In the genomic region with DNA sequence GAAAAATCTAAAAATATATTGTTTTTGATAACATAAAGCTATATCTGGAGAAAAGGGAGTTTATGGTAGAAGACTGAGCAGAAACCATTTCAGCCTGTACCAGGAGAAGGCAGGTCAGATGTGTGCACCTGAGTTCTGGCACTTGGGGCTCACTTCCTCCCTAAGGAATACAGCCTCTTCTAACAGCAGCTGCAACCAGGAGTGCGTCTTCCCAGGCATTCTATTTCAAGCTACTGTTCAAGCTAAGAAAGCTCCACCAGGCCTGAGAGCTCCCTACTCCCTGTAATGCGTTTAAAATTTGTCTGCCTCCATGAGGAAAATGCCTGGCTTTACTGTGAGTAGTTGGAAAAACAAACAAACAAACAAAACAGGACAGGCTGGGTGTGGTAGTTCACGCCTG, we compare ENCODE assay signal across 14 cellular contexts.
DNase-seq lines count a peak whose midpoint lies in the region; ATAC-seq, FAIRE-seq and TF ChIP-seq lines count a peak whose summit lies in the region.
"Had no signal": no experiment of that assay in that cellular context is flagged by ENCODE, and none has a peak within 500 bp of the region (broad histone marks: within the 10 kb centered on the region; RNA-seq: fewer than 3 reads in every experiment).

No MANE protein-coding gene starts in this region.

- H3K4me3 Mint-ChIP-seq in stimulated activated naive CD8-positive, alpha-beta T cell treated with anti-CD3 and anti-CD28 coated beads, Interleukin-15, Interleukin-2, amounts not matched to agents 100 ng/mL and 50 ng/mL, for 24 hours: no peak overlapping the region
- no peak overlapping the region for H3K4me3 Mint-ChIP-seq in stimulated activated naive CD8-positive, alpha-beta T cell treated with anti-CD3 and anti-CD28 coated beads, Interleukin-15, amount 100 ng/mL, for 72 hours
- peak overlapping the region; percentile 81 for H3K4me3 Mint-ChIP-seq in activated naive CD8-positive, alpha-beta T cell
- H3K4me3 Mint-ChIP-seq in mesothelial cell of epicardium: no peak overlapping the region
- H3K4me3 Mint-ChIP-seq: dendritic cell treated with granulocyte-macrophage colony-stimulating factor and Interleukin-4, amounts not matched to agents 40 ng/mL and 50 ng/mL, for 4 days had no signal

- peaks cover 88% of the 10 kb centered on the region for H3K4me1 Mint-ChIP-seq in stimulated activated naive CD8-positive, alpha-beta T cell treated with anti-CD3 and anti-CD28 coated beads, Interleukin-15, Interleukin-2, amounts not matched to agents 100 ng/mL and 50 ng/mL, for 24 hours (ENCODE audit: low read depth)
- H3K4me1 Mint-ChIP-seq in stimulated activated naive CD8-positive, alpha-beta T cell treated with anti-CD3 and anti-CD28 coated beads, Interleukin-15, amount 100 ng/mL, for 72 hours: peaks cover 83% of the 10 kb centered on the region
- H3K4me1 Mint-ChIP-seq in activated naive CD8-positive, alpha-beta T cell (ENCODE audit: low read depth): peaks cover 91% of the 10 kb centered on the region
- H3K4me1 Mint-ChIP-seq in mesothelial cell of epicardium: peaks cover 4% of the 10 kb centered on the region

- H3K9me3 Mint-ChIP-seq in stimulated activated naive CD8-positive, alpha-beta T cell treated with anti-CD3 and anti-CD28 coated beads, Interleukin-15, Interleukin-2, amounts not matched to agents 100 ng/mL and 50 ng/mL, for 24 hours: no peaks in the 10 kb centered on the region
- no peaks in the 10 kb centered on the region for H3K9me3 Mint-ChIP-seq in stimulated activated naive CD8-positive, alpha-beta T cell treated with anti-CD3 and anti-CD28 coated beads, Interleukin-15, amount 100 ng/mL, for 72 hours
- H3K9me3 Mint-ChIP-seq in activated naive CD8-positive, alpha-beta T cell (ENCODE audit: low read depth): no peaks in the 10 kb centered on the region
- H3K9me3 Mint-ChIP-seq in mesothelial cell of epicardium: no peaks in the 10 kb centered on the region
- H3K9me3 Mint-ChIP-seq: dendritic cell treated with granulocyte-macrophage colony-stimulating factor and Interleukin-4, amounts not matched to agents 40 ng/mL and 50 ng/mL, for 4 days had no signal

- H3K27me3 Mint-ChIP-seq in stimulated activated naive CD8-positive, alpha-beta T cell treated with anti-CD3 and anti-CD28 coated beads, Interleukin-15, Interleukin-2, amounts not matched to agents 100 ng/mL and 50 ng/mL, for 24 hours: no peaks in the 10 kb centered on the region
- H3K27me3 Mint-ChIP-seq in stimulated activated naive CD8-positive, alpha-beta T cell treated with anti-CD3 and anti-CD28 coated beads, Interleukin-15, amount 100 ng/mL, for 72 hours: no peaks in the 10 kb centered on the region
- no peaks in the 10 kb centered on the region for H3K27me3 Mint-ChIP-seq in activated naive CD8-positive, alpha-beta T cell
- no peaks in the 10 kb centered on the region for H3K27me3 Mint-ChIP-seq in mesothelial cell of epicardium (ENCODE audit: low read depth)
- H3K27me3 Mint-ChIP-seq: dendritic cell treated with granulocyte-macrophage colony-stimulating factor and Interleukin-4, amounts not matched to agents 40 ng/mL and 50 ng/mL, for 4 days had no signal

- intact Hi-C loops in left cardiac atrium (cut with DNase I): no loop called here

- H3K36me3 Mint-ChIP-seq in stimulated activated naive CD8-positive, alpha-beta T cell treated with anti-CD3 and anti-CD28 coated beads, Interleukin-15, Interleukin-2, amounts not matched to agents 100 ng/mL and 50 ng/mL, for 24 hours (ENCODE audit: low read depth): peaks cover 36% of the 10 kb centered on the region
- peaks cover 2% of the 10 kb centered on the region for H3K36me3 Mint-ChIP-seq in activated naive CD8-positive, alpha-beta T cell
- peaks cover 11% of the 10 kb centered on the region for H3K36me3 Mint-ChIP-seq in mesothelial cell of epicardium

- no peak for FAIRE-seq in HTR-8/SVneo (lab: Jason Lieb, UNC)

- ATAC-seq in stimulated activated naive CD8-positive, alpha-beta T cell treated with anti-CD3 and anti-CD28 coated beads, Interleukin-15, amount 100 ng/mL, for 72 hours: no peak
- ATAC-seq in HG02798 (IDR thresholded peaks at IDR 0.05; ENCODE audit: poor library complexity, unreplicated experiment): no peak
- ATAC-seq in left cardiac atrium: no peak
- ATAC-seq: stimulated activated naive CD8-positive, alpha-beta T cell treated with anti-CD3 and anti-CD28 coated beads, Interleukin-15, Interleukin-2, amounts not matched to agents 100 U/mL and 50 U/mL, for 24 hours had no signal

- no peak for TF ChIP-seq CTCF in mesothelial cell of epicardium (IDR thresholded peaks at IDR 0.05; ENCODE audit: unreplicated experiment)

- H3K27ac Mint-ChIP-seq in stimulated activated naive CD8-positive, alpha-beta T cell treated with anti-CD3 and anti-CD28 coated beads, Interleukin-15, Interleukin-2, amounts not matched to agents 100 ng/mL and 50 ng/mL, for 24 hours: peak overlapping the region; percentile 92
- no peak overlapping the region for H3K27ac Mint-ChIP-seq in stimulated activated naive CD8-positive, alpha-beta T cell treated with anti-CD3 and anti-CD28 coated beads, Interleukin-15, amount 100 ng/mL, for 72 hours
- peak overlapping the region; percentile 95 for H3K27ac Mint-ChIP-seq in activated naive CD8-positive, alpha-beta T cell
- H3K27ac Mint-ChIP-seq in mesothelial cell of epicardium: peak overlapping the region; percentile 41
- H3K27ac Mint-ChIP-seq: dendritic cell treated with granulocyte-macrophage colony-stimulating factor and Interleukin-4, amounts not matched to agents 40 ng/mL and 50 ng/mL, for 4 days had no signal

- DNase-seq in stimulated activated naive CD8-positive, alpha-beta T cell treated with anti-CD3 and anti-CD28 coated beads, Interleukin-15, amount 100 ng/mL, for 72 hours: no peak
- no peak for DNase-seq in mesothelial cell of epicardium (ENCODE audit: low spot score in 2 of 2, unreplicated experiment in 2 of 2)
- no peak for DNase-seq in HTR-8/SVneo (ENCODE audit: insufficient read length, low spot score)
- no peak for DNase-seq in occipital lobe (lab: John Stamatoyannopoulos, UW)
- no peak for DNase-seq in left cardiac atrium
- DNase-seq: GOT3; NCI-H2227 treated with DMSO at 0.1 percent for 48 hours; retina; stimulated activated naive CD8-positive, alpha-beta T cell treated with anti-CD3 and anti-CD28 coated beads, Interleukin-15, Interleukin-2, amounts not matched to agents 100 U/mL and 50 U/mL, for 24 hours; SW 1271 had no signal

Comparison
In these comparisons a context has a peak if more than half of its experiments do, and no peak if none do; other contexts are left out.
1. H3K27ac Mint-ChIP-seq: peak in stimulated activated naive CD8-positive, alpha-beta T cell treated with anti-CD3 and anti-CD28 coated beads, Interleukin-15, Interleukin-2, amounts not matched to agents 100 ng/mL and 50 ng/mL, for 24 hours (single experiment), activated naive CD8-positive, alpha-beta T cell (single experiment) and mesothelial cell of epicardium (single experiment); none in stimulated activated naive CD8-positive, alpha-beta T cell treated with anti-CD3 and anti-CD28 coated beads, Interleukin-15, amount 100 ng/mL, for 72 hours (0 of 2).